ENCODE assay signal across 27 cellular contexts in the genomic region with DNA sequence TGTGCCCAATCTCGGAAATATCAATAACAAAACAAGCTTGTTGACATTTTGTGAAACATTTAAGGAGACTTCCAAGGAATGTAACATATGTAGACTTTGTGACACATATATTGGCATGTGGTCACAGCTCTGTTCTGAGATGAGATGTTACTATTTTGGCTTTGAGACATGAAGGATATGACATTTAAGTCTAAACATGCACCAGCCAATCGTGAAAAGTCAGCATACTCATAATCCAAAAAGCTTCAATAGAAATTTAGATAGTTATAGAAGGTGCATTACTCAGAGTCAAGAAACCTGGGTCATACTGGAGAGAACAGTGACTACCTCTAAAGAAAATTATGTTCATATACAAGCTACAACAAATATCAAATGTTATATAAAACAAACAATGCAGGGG. TPM values are rescaled to one million over a fixed set of nuclear protein-coding genes. Genes with fewer than 3 reads are reported as not detected.
"Had no signal": no experiment of that assay in that cellular context is flagged by ENCODE, and none has a peak within 500 bp of the region (broad histone marks: within the 10 kb centered on the region; RNA-seq: fewer than 3 reads in every experiment).

No MANE protein-coding gene starts in this region.

- H3K27ac ChIP-seq: ascending aorta, brain microvascular endothelial cell, gastrocnemius medialis, left lung, lower lobe of right lung, neural progenitor cell, parathyroid adenoma, right atrium auricular region, spleen, uterus had no signal

- H2AFZ ChIP-seq: neural progenitor cell, parathyroid adenoma had no signal

- H3K4me1 Mint-ChIP-seq: activated naive CD4-positive, alpha-beta T cell treated with anti-CD3 and anti-CD28 coated beads, Interleukin-2, amount 10 ng/mL, durations not matched to agents 7 days and 5 days; activated naive CD8-positive, alpha-beta T cell treated with anti-CD3 and anti-CD28 coated beads, Interleukin-2, amount 10 ng/mL, durations not matched to agents 7 days and 5 days; natural killer cell; neural progenitor cell had no signal

- H3K4me1 ChIP-seq: gastrocnemius medialis, left lung, parathyroid adenoma, right atrium auricular region, testis, uterus had no signal

- H3K79me2 ChIP-seq: parathyroid adenoma had no signal

- H3K27me3 Mint-ChIP-seq: activated CD8-positive, alpha-beta memory T cell treated with anti-CD3 and anti-CD28 coated beads, Interleukin-2, amount 10 ng/mL, durations not matched to agents 7 days and 5 days; activated naive CD4-positive, alpha-beta T cell treated with anti-CD3 and anti-CD28 coated beads, Interleukin-2, amount 10 ng/mL, durations not matched to agents 7 days and 5 days; activated naive CD8-positive, alpha-beta T cell treated with anti-CD3 and anti-CD28 coated beads, Interleukin-2, amount 10 ng/mL, durations not matched to agents 7 days and 5 days had no signal

- H3K27ac Mint-ChIP-seq: activated CD8-positive, alpha-beta memory T cell treated with anti-CD3 and anti-CD28 coated beads, Interleukin-2, amount 10 ng/mL, durations not matched to agents 7 days and 5 days; activated CD8-positive, alpha-beta T cell treated with anti-CD3 and anti-CD28 coated beads, Interleukin-2, amount 10 ng/mL, durations not matched to agents 7 days and 5 days; activated naive CD4-positive, alpha-beta T cell treated with anti-CD3 and anti-CD28 coated beads, Interleukin-2, amount 10 ng/mL, durations not matched to agents 7 days and 5 days; activated naive CD8-positive, alpha-beta T cell treated with anti-CD3 and anti-CD28 coated beads, Interleukin-2, amount 10 ng/mL, durations not matched to agents 7 days and 5 days; natural killer cell; neural progenitor cell had no signal

- FAIRE-seq: islet of Langerhans had no signal

- H3K9me3 ChIP-seq: ascending aorta, gastrocnemius medialis, left lung, lower lobe of right lung, right atrium auricular region, spleen, testis, uterus had no signal

- H3K27me3 ChIP-seq: ascending aorta, brain microvascular endothelial cell, gastrocnemius medialis, left lung, neural progenitor cell, right atrium auricular region, spleen, testis, uterus had no signal

- H3K9ac ChIP-seq: neural progenitor cell, parathyroid adenoma had no signal

- DNase-seq: activated CD4-positive, alpha-beta T cell treated with anti-CD3 and anti-CD28 coated beads for 1 hour; activated CD8-positive, alpha-beta memory T cell treated with anti-CD3 and anti-CD28 coated beads, Interleukin-2, amount 10 ng/mL, durations not matched to agents 7 days and 5 days; activated CD8-positive, alpha-beta T cell treated with anti-CD3 and anti-CD28 coated beads, Interleukin-2, amount 10 ng/mL, durations not matched to agents 7 days and 5 days; activated gamma-delta T cell; activated naive CD4-positive, alpha-beta T cell treated with anti-CD3 and anti-CD28 coated beads, Interleukin-2, amount 10 ng/mL, durations not matched to agents 7 days and 5 days; activated naive CD8-positive, alpha-beta T cell treated with anti-CD3 and anti-CD28 coated beads, Interleukin-2, amount 10 ng/mL, durations not matched to agents 7 days and 5 days; brain microvascular endothelial cell; caudate nucleus; erythroblast; gastrocnemius medialis; glutamatergic neuron; left lung; lower lobe of right lung; mesendoderm; natural killer cell; occipital lobe; spleen; stimulated activated naive CD4-positive, alpha-beta T cell treated with Interleukin-2 at 50 U/mL for 16 hours; testis; uterus had no signal

- H3K9me3 Mint-ChIP-seq: activated naive CD4-positive, alpha-beta T cell treated with anti-CD3 and anti-CD28 coated beads, Interleukin-2, amount 10 ng/mL, durations not matched to agents 7 days and 5 days; activated naive CD8-positive, alpha-beta T cell treated with anti-CD3 and anti-CD28 coated beads, Interleukin-2, amount 10 ng/mL, durations not matched to agents 7 days and 5 days; natural killer cell; neural progenitor cell had no signal

- H3K4me3 ChIP-seq: ascending aorta, gastrocnemius medialis, left lung, lower lobe of right lung, neural progenitor cell, right atrium auricular region, spleen, testis, uterus had no signal

- H3K4me3 Mint-ChIP-seq: activated CD8-positive, alpha-beta memory T cell treated with anti-CD3 and anti-CD28 coated beads, Interleukin-2, amount 10 ng/mL, durations not matched to agents 7 days and 5 days; activated CD8-positive, alpha-beta T cell treated with anti-CD3 and anti-CD28 coated beads, Interleukin-2, amount 10 ng/mL, durations not matched to agents 7 days and 5 days; activated naive CD4-positive, alpha-beta T cell treated with anti-CD3 and anti-CD28 coated beads, Interleukin-2, amount 10 ng/mL, durations not matched to agents 7 days and 5 days; activated naive CD8-positive, alpha-beta T cell treated with anti-CD3 and anti-CD28 coated beads, Interleukin-2, amount 10 ng/mL, durations not matched to agents 7 days and 5 days; natural killer cell; neural progenitor cell had no signal

- H3K36me3 ChIP-seq: uterus had no signal

RNA-seq across cellular contexts. Expression of a gene that starts 53.5 kb away (rescaled TPM):
- total RNA-seq: activated CD8-positive, alpha-beta memory T cell treated with anti-CD3 and anti-CD28 coated beads, Interleukin-2, amount 10 ng/mL, durations not matched to agents 7 days and 5 days; activated CD8-positive, alpha-beta T cell treated with anti-CD3 and anti-CD28 coated beads, Interleukin-2, amount 10 ng/mL, durations not matched to agents 7 days and 5 days; activated naive CD8-positive, alpha-beta T cell treated with anti-CD3 and anti-CD28 coated beads, Interleukin-2, amount 10 ng/mL, durations not matched to agents 7 days and 5 days; ascending aorta; gastrocnemius medialis; mononuclear cell; natural killer cell; pulmonary artery endothelial cell; right atrium auricular region; spleen had no signal
